3 cellular contexts compared by ENCODE assay signal in the genomic region with DNA sequence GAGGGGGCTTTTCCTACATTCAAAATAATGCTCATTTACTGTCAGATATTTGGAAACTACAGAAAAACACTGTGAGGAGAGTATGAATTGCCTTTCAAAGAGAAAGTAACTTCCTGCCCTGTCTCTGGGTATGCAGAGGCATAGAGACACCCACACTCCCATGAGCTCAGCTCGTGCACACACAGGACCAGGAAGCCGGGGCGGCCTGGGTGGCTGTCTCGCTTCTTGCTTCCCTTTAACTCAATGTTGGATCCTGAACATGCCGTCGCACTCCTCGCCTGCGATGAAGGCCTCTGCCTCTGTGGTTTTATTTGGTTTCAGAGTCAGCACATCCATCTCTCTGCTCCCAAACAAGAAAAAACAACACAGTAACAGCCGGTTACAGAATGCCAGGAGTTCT.
TF ChIP-seq lines count a peak whose summit lies in the region.

No MANE protein-coding gene starts in this region.

TF ChIP-seq in IMR-90, 13 proteins besides CTCF, POLR2A, EP300 and RAD21:
- no peak for TF ChIP-seq FOS (IDR thresholded peaks at IDR 0.05; ENCODE audit: low read depth, low read length)
- no peak for TF ChIP-seq BHLHE40 (IDR thresholded peaks at IDR 0.05; ENCODE audit: low read depth, low read length)
- TF ChIP-seq NFE2L2 (IDR thresholded peaks at IDR 0.05; ENCODE audit: low read depth, low read length): no peak
- no peak for TF ChIP-seq RCOR1 (IDR thresholded peaks at IDR 0.05; ENCODE audit: insufficient replicate concordance, low read length)
- TF ChIP-seq RFX5 (IDR thresholded peaks at IDR 0.05; ENCODE audit: low read depth, low read length): no peak
- no peak for TF ChIP-seq USF2 (IDR thresholded peaks at IDR 0.05; ENCODE audit: low read depth, low read length)
- no peak for TF ChIP-seq MAZ (IDR thresholded peaks at IDR 0.05; ENCODE audit: borderline replicate concordance, low read depth, low read length)
- TF ChIP-seq MXI1 (IDR thresholded peaks at IDR 0.05; ENCODE audit: borderline replicate concordance, low read depth, low read length): no peak
- no peak for TF ChIP-seq SMC3 (IDR thresholded peaks at IDR 0.05; ENCODE audit: low read depth, low read length)
- no peak for TF ChIP-seq MAFK (IDR thresholded peaks at IDR 0.05; ENCODE audit: low read depth, low read length)
- TF ChIP-seq ELK1 (IDR thresholded peaks at IDR 0.05; ENCODE audit: borderline replicate concordance, low read depth, low read length): no peak

TF ChIP-seq in GM12878, 131 proteins besides CTCF, POLR2A, EP300 and RAD21:
- TF ChIP-seq PAX8 (IDR thresholded peaks at IDR 0.05) (no peak), FOXK2 (IDR thresholded peaks at IDR 0.05) (no peak), BHLHE40 (IDR thresholded peaks at IDR 0.05; ENCODE audit: borderline replicate concordance in 1 of 2, low read depth in 2 of 2, low read length in 1 of 2) (0 out of 4 replicates have a peak, but pooled peaks of 1 of the 2 experiments have one; percentile 22), SIN3A (IDR thresholded peaks at IDR 0.05; ENCODE audit: low read depth, low read length) (no peak), NR2C1 (IDR thresholded peaks at IDR 0.05) (no peak), ZBTB11 (CRISPR knock-in tag; IDR thresholded peaks at IDR 0.05) (no peak), NRF1 (conservative IDR thresholded peaks at IDR 0.05; ENCODE audit: low read depth, low read length) (no peak)
- TF ChIP-seq, protein P1, sequence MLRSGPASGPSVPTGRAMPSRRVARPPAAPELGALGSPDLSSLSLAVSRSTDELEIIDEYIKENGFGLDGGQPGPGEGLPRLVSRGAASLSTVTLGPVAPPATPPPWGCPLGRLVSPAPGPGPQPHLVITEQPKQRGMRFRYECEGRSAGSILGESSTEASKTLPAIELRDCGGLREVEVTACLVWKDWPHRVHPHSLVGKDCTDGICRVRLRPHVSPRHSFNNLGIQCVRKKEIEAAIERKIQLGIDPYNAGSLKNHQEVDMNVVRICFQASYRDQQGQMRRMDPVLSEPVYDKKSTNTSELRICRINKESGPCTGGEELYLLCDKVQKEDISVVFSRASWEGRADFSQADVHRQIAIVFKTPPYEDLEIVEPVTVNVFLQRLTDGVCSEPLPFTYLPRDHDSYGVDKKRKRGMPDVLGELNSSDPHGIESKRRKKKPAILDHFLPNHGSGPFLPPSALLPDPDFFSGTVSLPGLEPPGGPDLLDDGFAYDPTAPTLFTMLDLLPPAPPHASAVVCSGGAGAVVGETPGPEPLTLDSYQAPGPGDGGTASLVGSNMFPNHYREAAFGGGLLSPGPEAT (IDR thresholded peaks at IDR 0.05; ENCODE audit: low read depth): no peak
- TF ChIP-seq, protein P2, sequence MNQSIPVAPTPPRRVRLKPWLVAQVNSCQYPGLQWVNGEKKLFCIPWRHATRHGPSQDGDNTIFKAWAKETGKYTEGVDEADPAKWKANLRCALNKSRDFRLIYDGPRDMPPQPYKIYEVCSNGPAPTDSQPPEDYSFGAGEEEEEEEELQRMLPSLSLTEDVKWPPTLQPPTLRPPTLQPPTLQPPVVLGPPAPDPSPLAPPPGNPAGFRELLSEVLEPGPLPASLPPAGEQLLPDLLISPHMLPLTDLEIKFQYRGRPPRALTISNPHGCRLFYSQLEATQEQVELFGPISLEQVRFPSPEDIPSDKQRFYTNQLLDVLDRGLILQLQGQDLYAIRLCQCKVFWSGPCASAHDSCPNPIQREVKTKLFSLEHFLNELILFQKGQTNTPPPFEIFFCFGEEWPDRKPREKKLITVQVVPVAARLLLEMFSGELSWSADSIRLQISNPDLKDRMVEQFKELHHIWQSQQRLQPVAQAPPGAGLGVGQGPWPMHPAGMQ (IDR thresholded peaks at IDR 0.05; ENCODE audit: borderline replicate concordance): no peak
TF ChIP-seq in GM12878: peak in this region for 1.

TF ChIP-seq in SK-N-SH, 30 proteins besides CTCF, POLR2A, EP300 and RAD21:
- no peak for TF ChIP-seq GABPA (IDR thresholded peaks at IDR 0.05; ENCODE audit: low read depth)
- TF ChIP-seq MAX (IDR thresholded peaks at IDR 0.05; ENCODE audit: low read depth): no peak
- no peak for TF ChIP-seq SMC3 (IDR thresholded peaks at IDR 0.05; ENCODE audit: low read depth, low read length)
- TF ChIP-seq MEF2A (IDR thresholded peaks at IDR 0.05; ENCODE audit: borderline replicate concordance, low read depth): no peak
- TF ChIP-seq SIN3A (IDR thresholded peaks at IDR 0.05; ENCODE audit: borderline replicate concordance, low read depth, low read length): no peak
- TF ChIP-seq YY1 (IDR thresholded peaks at IDR 0.05; ENCODE audit: low read depth): no peak
- no peak for TF ChIP-seq FOSL2 (IDR thresholded peaks at IDR 0.05; ENCODE audit: borderline replicate concordance, low read depth)
- no peak for TF ChIP-seq RXRA (IDR thresholded peaks at IDR 0.05; ENCODE audit: borderline replicate concordance, low read depth)
- no peak for TF ChIP-seq USF1 (IDR thresholded peaks at IDR 0.05; ENCODE audit: borderline replicate concordance, low read depth)
- TF ChIP-seq RCOR1 (IDR thresholded peaks at IDR 0.05; ENCODE audit: low read length): no peak
- TF ChIP-seq NRF1 (IDR thresholded peaks at IDR 0.05; ENCODE audit: low read depth, low read length): no peak
- no peak for TF ChIP-seq TCF12 (IDR thresholded peaks at IDR 0.05)
- TF ChIP-seq TEAD4 (IDR thresholded peaks at IDR 0.05; ENCODE audit: borderline replicate concordance, insufficient read depth): no peak
- no peak for TF ChIP-seq PBX3 (IDR thresholded peaks at IDR 0.05)
- TF ChIP-seq JUND (IDR thresholded peaks at IDR 0.05): no peak
- TF ChIP-seq ELF1 (IDR thresholded peaks at IDR 0.05): no peak
- TF ChIP-seq TAF1 (IDR thresholded peaks at IDR 0.05; ENCODE audit: borderline replicate concordance, low read depth, low read length): no peak
- TF ChIP-seq NFIC (IDR thresholded peaks at IDR 0.05; ENCODE audit: borderline replicate concordance): no peak
- no peak for TF ChIP-seq GATA2 (CRISPR knock-in tag; IDR thresholded peaks at IDR 0.05)
